In genomic region chr22:27919943-27920755, GRCh38 we compare ENCODE assay signal across 8 cellular contexts. TPM values are rescaled to one million over a fixed set of nuclear protein-coding genes. Genes with fewer than 3 reads are reported as not detected.
A peak's percentile ranks its signal among the peaks of the same experiment; 100 is the strongest.
DNase-seq lines count a peak whose midpoint lies in the region; ATAC-seq and TF ChIP-seq lines count a peak whose summit lies in the region.

No MANE protein-coding gene starts in this region.

- H3K9me3 ChIP-seq in A673 (ENCODE audit: low read depth, low read length, poor library complexity, severe bottlenecking) = no peaks in the 10 kb centered on the region
- H3K9me3 ChIP-seq in stomach = no peaks in the 10 kb centered on the region

- peak; percentile 56 for DNase-seq in A673 (ENCODE audit: low spot score)
- DNase-seq in GM12865 (ENCODE audit: low read depth) = no peak
- peak; percentile 79 for DNase-seq in NCI-H82 (lab: John Stamatoyannopoulos, UW)
- DNase-seq in central memory CD8-positive, alpha-beta T cell (ENCODE audit: low spot score in 2 of 2) = no peak
- DNase-seq in stomach = no peak
- DNase-seq in NK-92 treated with Interleukin-12 subunit alpha and Interleukin-12 subunit beta, amount 100 ng/mL, for 24 hours (lab: John Stamatoyannopoulos, UW) = no peak

- H3K4me1 ChIP-seq in A673 (ENCODE audit: insufficient read depth, low read length, poor library complexity, severe bottlenecking) = peaks cover 20% of the 10 kb centered on the region
- peaks cover 27 to 58% (median 40%) of the 10 kb centered on the region in 4 donors for H3K4me1 ChIP-seq in stomach

- H3K4me3 ChIP-seq in A673 (ENCODE audit: low read depth, low read length, poor library complexity, severe bottlenecking) (peak overlapping the region; percentile 75), GM12865 (ENCODE audit: low read depth, low read length) (peak overlapping the region; percentile 77), stomach (peak overlapping the region; percentile 66 to 99 (median 88))

- peaks cover 60% of the 10 kb centered on the region for H3K4me1 Mint-ChIP-seq in central memory CD8-positive, alpha-beta T cell

- intact Hi-C loops in A673 (cut with micrococcal nuclease; ENCODE audit: unreplicated experiment) = no loop called here
- intact Hi-C loops in stomach (cut with DNase I; ENCODE audit: low total_unique reads) = no loop called here

- peak overlapping the region; percentile 99 for H3K4me3 Mint-ChIP-seq in central memory CD8-positive, alpha-beta T cell

- H3K27me3 ChIP-seq in A673 (replicated peaks; ENCODE audit: insufficient read depth, low read depth, low read length, poor library complexity) = no peaks in the 10 kb centered on the region
- no peaks in the 10 kb centered on the region for H3K27me3 ChIP-seq in layer of hippocampus (ENCODE audit: control insufficient read depth, insufficient read depth, low read length)
- no peaks in the 10 kb centered on the region for H3K27me3 ChIP-seq in stomach

- WGBS in stomach, 5 donors = 21 to 28% (median 25%) methylated on average over 9 to 12 of the region's 12 CpGs

- BruUV-seq in A673 (replicated peaks; lab: Mats Ljungman, UMichigan) = no TSS peak

- POLR2A ChIA-PET in A673 (lab: Charles Lee; ENCODE audit: low non-redundant PET) = interaction anchor here (0.5 kb wide), 1 partner anchor 18 kb away, joined by 4 read pairs; no protein-coding TSS in a partner anchor

- H3K36me3 ChIP-seq in A673 (ENCODE audit: insufficient read depth, low read length, poor library complexity, severe bottlenecking) = no peaks in the 10 kb centered on the region
- peaks cover 0 to 19% (median 8%) of the 10 kb centered on the region in 4 donors for H3K36me3 ChIP-seq in stomach

- TF ChIP-seq EP300 in stomach (IDR thresholded peaks at IDR 0.05) = no peak

- H3K36me3 Mint-ChIP-seq in central memory CD8-positive, alpha-beta T cell (ENCODE audit: insufficient read depth) = peaks cover 19% of the 10 kb centered on the region

- TF ChIP-seq CTCF in A673 (conservative IDR thresholded peaks at IDR 0.05; ENCODE audit: low read depth, low read length) (no peak), GM12865 (IDR thresholded peaks at IDR 0.05; ENCODE audit: insufficient read depth, low read depth, low read length, missing control alignments) (no peak), stomach (IDR thresholded peaks at IDR 0.05) (no peak)

- H3K27ac ChIP-seq in A673 (ENCODE audit: low read depth, low read length, poor library complexity, severe bottlenecking) (peak overlapping the region; percentile 99), layer of hippocampus (ENCODE audit: low read depth, low read length) (peak overlapping the region; percentile 88), stomach (peak overlapping the region; percentile 85 to 99 (median 96))

- TF ChIP-seq POLR2A in stomach (IDR thresholded peaks at IDR 0.05) = no peak

- ATAC-seq in HG02943 (IDR thresholded peaks at IDR 0.05; ENCODE audit: low read depth, unreplicated experiment) = peak; percentile 39
- ATAC-seq in central memory CD8-positive, alpha-beta T cell (replicated peaks; ENCODE audit: extremely low read depth, poor library complexity, severe bottlenecking) = peak; percentile 57

- CTCF ChIA-PET in A673 (lab: Charles Lee) = interaction anchor here (1.0 kb wide), 1 partner anchor 33 kb away, joined by 4 read pairs; no protein-coding TSS in a partner anchor

- H3K27ac Mint-ChIP-seq in central memory CD8-positive, alpha-beta T cell (ENCODE audit: low read depth) = peak overlapping the region; percentile 97

- no peaks in the 10 kb centered on the region for H3K27me3 Mint-ChIP-seq in central memory CD8-positive, alpha-beta T cell

- no peaks in the 10 kb centered on the region for H3K9me3 Mint-ChIP-seq in central memory CD8-positive, alpha-beta T cell

RNA-seq across cellular contexts. Expression of gene PITPNB, which starts 1.1 kb away (rescaled TPM):
- total RNA-seq in A673 (2021) = 130 and 135 TPM in 2 replicates
- total RNA-seq in stomach = 10 to 100 TPM in 4 of 5 donors, 1 to 10 TPM in 1; 6.7 to 91.6 (median 30.3) TPM
- polyA plus RNA-seq in stomach = 10 to 100 TPM; 24.0 to 39.4 (median 28.1) TPM

Comparison
In these comparisons a context has a peak if more than half of its experiments do, and no peak if none do; other contexts are left out.
1. DNase-seq: peak in A673 (single experiment) and NCI-H82 (single experiment); none in GM12865 (single experiment), central memory CD8-positive, alpha-beta T cell (0 of 2), stomach (single experiment) and NK-92 treated with Interleukin-12 subunit alpha and Interleukin-12 subunit beta, amount 100 ng/mL, for 24 hours (single experiment).
2. Peak in every context shown above with its lines, with median percentiles within 50 percentile points of each other: H3K27ac ChIP-seq and H3K4me3 ChIP-seq.